In genomic region chr1:213987876-213988638, GRCh38 we compare ENCODE assay signal across 8 cellular contexts. TPM values are rescaled to one million over a fixed set of nuclear protein-coding genes. Genes with fewer than 3 reads are reported as not detected.
DNase-seq lines count a peak whose midpoint lies in the region; ATAC-seq and TF ChIP-seq lines count a peak whose summit lies in the region.

PROX1 (plus strand) TSS chr1:213987973; CDS start chr1:213996536, 8,563 bp downstream.

- CTCF ChIA-PET in activated B cell treated with CpG ODN at 0.5 μM for 24 hours (lab: Charles Lee), result no interaction called here

- POLR2A ChIA-PET in activated B cell treated with CpG ODN at 0.5 μM for 24 hours (lab: Charles Lee), result no interaction called here

- peak within 1 kb of the TSS; percentile 70 to 87 (median 82) for H3K4me3 ChIP-seq in liver (ENCODE audit: low read depth in 1 of 3, low read length in 3 of 3)

- H3K9me3 ChIP-seq in liver (ENCODE audit: control insufficient read depth in 4 of 4, low read length in 3 of 4), result no peaks in the 10 kb centered on the region

- intact Hi-C loops in activated B cell treated with CpG ODN at 0.5 μM for 24 hours (cut with micrococcal nuclease), result loop anchor here (10.0 kb wide), 1 partner anchor 337 kb away; no protein-coding TSS in a partner anchor

- ATAC-seq in GM18505 (IDR thresholded peaks at IDR 0.05; ENCODE audit: unreplicated experiment) (peak; percentile 68), HG03025 (IDR thresholded peaks at IDR 0.05; ENCODE audit: low FRiP score, unreplicated experiment) (peak; percentile 73), activated B cell treated with CpG ODN at 0.5 μM for 24 hours (ENCODE audit: low read depth) (peak; percentile 79)
- no peak for ATAC-seq in effector memory CD8-positive, alpha-beta T cell (replicated peaks)

- no peak for TF ChIP-seq POLR2A in GM18505 (IDR thresholded peaks at IDR 0.05; ENCODE audit: borderline replicate concordance, extremely low read depth, insufficient read depth, insufficient read length)

- H3K4me1 ChIP-seq in liver (ENCODE audit: control insufficient read depth in 4 of 4, insufficient read depth in 4 of 4, low read length in 3 of 4), result peaks cover 0 to 41% (median 5%) of the 10 kb centered on the region in 4 donors

- peaks cover 26% of the 10 kb centered on the region for H3K4me1 Mint-ChIP-seq in activated B cell treated with CpG ODN at 0.5 μM for 24 hours
- peaks cover 11 to 20% of the 10 kb centered on the region in 2 donors for H3K4me1 Mint-ChIP-seq in effector memory CD8-positive, alpha-beta T cell (ENCODE audit: low read depth in 2 of 2)

- H3K27ac Mint-ChIP-seq in activated B cell treated with CpG ODN at 0.5 μM for 24 hours, result peak within 1 kb of the TSS; percentile 82
- H3K27ac Mint-ChIP-seq in effector memory CD8-positive, alpha-beta T cell, result no peak within 1 kb of the TSS

- peaks cover 74% of the 10 kb centered on the region for H3K27me3 Mint-ChIP-seq in activated B cell treated with CpG ODN at 0.5 μM for 24 hours
- peaks cover 77 to 94% of the 10 kb centered on the region in 2 donors for H3K27me3 Mint-ChIP-seq in effector memory CD8-positive, alpha-beta T cell

- DNase-seq in 8988T (peak; percentile 90), NCI-H2107 (lab: John Stamatoyannopoulos, UW) (peak; percentile 77), activated B cell treated with CpG ODN at 0.5 μM for 24 hours (no peak)
- DNase-seq in effector memory CD8-positive, alpha-beta T cell, result no peak
- DNase-seq in stimulated activated CD4-positive, alpha-beta T cell treated with anti-CD3 and anti-CD28 coated beads, Interleukin-4, amount 100 ng/mL, for 24 hours, result peak; percentile 29

- no peaks in the 10 kb centered on the region for H3K27me3 ChIP-seq in liver (ENCODE audit: control insufficient read depth in 4 of 4, insufficient read depth in 4 of 4, low read length in 3 of 4)

- WGBS in liver, result 3% methylated on average over 34 of the region's 34 CpGs

- peak within 1 kb of the TSS; percentile 88 for H3K4me3 Mint-ChIP-seq in activated B cell treated with CpG ODN at 0.5 μM for 24 hours
- H3K4me3 Mint-ChIP-seq in effector memory CD8-positive, alpha-beta T cell, result peak within 1 kb of the TSS; percentile 72 to 80

- H3K9ac ChIP-seq in liver (ENCODE audit: low read depth in 1 of 2, low read length in 2 of 2), result peak within 1 kb of the TSS; percentile 91 to 99

- TF ChIP-seq RAD21 in liver (IDR thresholded peaks at IDR 0.05), result peak in 1 of 2 donors; percentile 17

- no peak for TF ChIP-seq CTCF in activated B cell treated with CpG ODN at 0.5 μM for 24 hours (IDR thresholded peaks at IDR 0.05)
- TF ChIP-seq CTCF in liver (IDR thresholded peaks at IDR 0.05; ENCODE audit: low read depth, low read length, missing input control), result no peak

- peak within 1 kb of the TSS; percentile 93 to 97 for H3K27ac ChIP-seq in liver (ENCODE audit: low read depth in 1 of 2, low read length in 2 of 2)

- H3K36me3 Mint-ChIP-seq in activated B cell treated with CpG ODN at 0.5 μM for 24 hours (ENCODE audit: low read depth), result peaks cover 5% of the 10 kb centered on the region
- H3K36me3 Mint-ChIP-seq in effector memory CD8-positive, alpha-beta T cell (ENCODE audit: insufficient read depth), result no peaks in the 10 kb centered on the region

- no peaks in the 10 kb centered on the region for H3K36me3 ChIP-seq in liver (ENCODE audit: control insufficient read depth in 4 of 4, insufficient read depth in 3 of 4, low read depth in 1 of 4, low read length in 3 of 4)

- no peaks in the 10 kb centered on the region for H3K9me3 Mint-ChIP-seq in activated B cell treated with CpG ODN at 0.5 μM for 24 hours
- H3K9me3 Mint-ChIP-seq in effector memory CD8-positive, alpha-beta T cell, result peaks cover 0 to 9% of the 10 kb centered on the region in 2 donors

TF ChIP-seq in liver, 16 proteins besides CTCF, POLR2A, EP300 and RAD21:
- TF ChIP-seq YY1 (IDR thresholded peaks at IDR 0.05) (peak; percentile 35), REST (IDR thresholded peaks at IDR 0.05) (peak; percentile 80), EGR1 (IDR thresholded peaks at IDR 0.05; ENCODE audit: low read depth in 2 of 2) (no peak), ATF3 (IDR thresholded peaks at IDR 0.05) (no peak), HNF4G (IDR thresholded peaks at IDR 0.05) (no peak), SP1 (IDR thresholded peaks at IDR 0.05) (peak; percentile 36), HNF4A (conservative IDR thresholded peaks at IDR 0.05) (peak in 1 of 2 donors; percentile 21), NR2F2 (IDR thresholded peaks at IDR 0.05) (no peak), MAX (IDR thresholded peaks at IDR 0.05) (no peak), TAF1 (conservative IDR thresholded peaks at IDR 0.05) (peak; percentile 89), RXRA (IDR thresholded peaks at IDR 0.05) (no peak), JUND (IDR thresholded peaks at IDR 0.05) (peak in 1 of 2 donors; percentile 25), ZBTB33 (IDR thresholded peaks at IDR 0.05) (no peak), FOXA2 (IDR thresholded peaks at IDR 0.05) (no peak), FOXA1 (IDR thresholded peaks at IDR 0.05) (no peak), GABPA (IDR thresholded peaks at IDR 0.05 in 1 of 2, conservative IDR thresholded peaks at IDR 0.05 in 1 of 2) (no peak)

RNA-seq across cellular contexts. Expression of gene PROX1, which starts in this region (rescaled TPM):
- 1.00 and 1.7 TPM in 2 replicates for total RNA-seq in activated B cell treated with CpG ODN at 0.5 μM for 24 hours
- 100 to 1,000 TPM in 1 of 2 donors, 10 to 100 TPM in 1; 23.2 to 101 TPM for total RNA-seq in liver
- polyA plus RNA-seq in liver, result 10 to 100 TPM; 18.3 to 39.4 TPM

Comparison
In these comparisons a context has a peak if more than half of its experiments do, and no peak if none do; other contexts are left out.
1. DNase-seq: peak in 8988T (single experiment), NCI-H2107 (single experiment) and stimulated activated CD4-positive, alpha-beta T cell treated with anti-CD3 and anti-CD28 coated beads, Interleukin-4, amount 100 ng/mL, for 24 hours (single experiment); none in activated B cell treated with CpG ODN at 0.5 μM for 24 hours (single experiment) and effector memory CD8-positive, alpha-beta T cell (0 of 3).